In the genomic region with DNA sequence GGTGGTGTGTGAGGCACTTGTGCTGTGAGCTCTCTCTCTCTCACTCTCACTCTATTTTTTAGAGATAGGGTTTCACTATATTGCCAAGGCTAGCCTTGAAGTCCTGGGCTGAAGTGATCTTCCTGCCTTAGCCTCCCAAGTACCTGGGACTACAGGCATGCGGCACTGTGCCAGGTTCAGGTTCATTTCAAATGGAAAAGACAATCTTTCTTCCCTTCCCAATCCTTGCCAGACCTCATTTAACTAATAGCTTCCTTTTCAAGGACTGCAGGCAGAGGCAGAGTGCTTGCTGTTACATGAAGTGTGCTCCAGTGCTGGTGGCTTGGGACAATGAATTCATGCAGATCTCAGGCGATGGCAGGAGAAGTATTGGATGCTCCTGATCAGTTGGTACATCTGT, we compare ENCODE assay signal across 22 cellular contexts.
DNase-seq lines count a peak whose midpoint lies in the region; ATAC-seq and TF ChIP-seq lines count a peak whose summit lies in the region.
"Had no signal": no experiment of that assay in that cellular context is flagged by ENCODE, and none has a peak within 500 bp of the region (broad histone marks: within the 10 kb centered on the region; RNA-seq: fewer than 3 reads in every experiment).

No MANE protein-coding gene starts in this region.

- no peaks in the 10 kb centered on the region for H3K27me3 ChIP-seq in CD8-positive, alpha-beta memory T cell (ENCODE audit: insufficient read depth, low read length, poor library complexity, severe bottlenecking)
- H3K27me3 ChIP-seq: brain microvascular endothelial cell, heart left ventricle, testis had no signal

- H3K36me3 ChIP-seq in CD8-positive, alpha-beta memory T cell (ENCODE audit: insufficient read depth, low read length) = no peaks in the 10 kb centered on the region
- H3K36me3 ChIP-seq: brain microvascular endothelial cell, heart left ventricle had no signal

- H3K9me3 Mint-ChIP-seq in endothelial cell (ENCODE audit: unreplicated experiment) (no peaks in the 10 kb centered on the region), nephron (no peaks in the 10 kb centered on the region)
- H3K9me3 Mint-ChIP-seq in CD8-positive, alpha-beta memory T cell = no peaks in the 10 kb centered on the region
- H3K9me3 Mint-ChIP-seq: IgD-negative memory B cell; stimulated activated effector memory CD8-positive, alpha-beta T cell treated with anti-CD3 and anti-CD28 coated beads, Interleukin-12 subunit alpha, Interleukin-12 subunit beta, amount 100 ng/mL, for 72 hours had no signal

- POLR2A ChIA-PET in CD8-positive, alpha-beta memory T cell (lab: Charles Lee) = interaction anchor here (1.0 kb wide), 1 partner anchor 36 kb away, joined by 3 read pairs; no protein-coding TSS in a partner anchor

- DNase-seq in DMS79 treated with DMSO at 0.1 percent for 48 hours (lab: John Stamatoyannopoulos, UW) (peak; percentile 96), NCI-H187 (lab: John Stamatoyannopoulos, UW) (peak; percentile 51 to 81), endothelial cell (ENCODE audit: low spot score) (no peak), NCI-H1092 treated with DMSO at 0.1 percent for 48 hours (lab: John Stamatoyannopoulos, UW) (no peak), H4 (ENCODE audit: low spot score) (no peak)
- no peak for DNase-seq in CD8-positive, alpha-beta memory T cell
- DNase-seq: activated CD4-positive, alpha-beta T cell treated with anti-CD3 and anti-CD28 coated beads for 4 hours; activated effector memory CD4-positive, alpha-beta T cell treated with Interleukin-2 at 50 U/mL for 16 hours; brain microvascular endothelial cell; heart left ventricle; NCI-H1930; NCI-H526 treated with DMSO at 0.1 percent for 48 hours; OCI-M1; posterior cingulate gyrus; Right ventricle myocardium superior; testis had no signal

- H3K27ac Mint-ChIP-seq in endothelial cell (ENCODE audit: unreplicated experiment) (peak overlapping the region; percentile 10), nephron (peak overlapping the region; percentile 43 to 73 (median 46))
- peak overlapping the region in 1 of 8 donors; percentile 26 for H3K27ac Mint-ChIP-seq in CD8-positive, alpha-beta memory T cell
- H3K27ac Mint-ChIP-seq: stimulated activated effector memory CD8-positive, alpha-beta T cell treated with anti-CD3 and anti-CD28 coated beads, Interleukin-12 subunit alpha, Interleukin-12 subunit beta, amount 100 ng/mL, for 72 hours had no signal

- H3K4me3 Mint-ChIP-seq in endothelial cell (ENCODE audit: unreplicated experiment) (no peak overlapping the region), nephron (no peak overlapping the region)
- H3K4me3 Mint-ChIP-seq in CD8-positive, alpha-beta memory T cell = no peak overlapping the region
- H3K4me3 Mint-ChIP-seq: IgD-negative memory B cell; stimulated activated effector memory CD8-positive, alpha-beta T cell treated with anti-CD3 and anti-CD28 coated beads, Interleukin-12 subunit alpha, Interleukin-12 subunit beta, amount 100 ng/mL, for 72 hours had no signal

- no peak for TF ChIP-seq CTCF in endothelial cell (IDR thresholded peaks at IDR 0.05; ENCODE audit: unreplicated experiment)
- no peak for TF ChIP-seq CTCF in nephron (IDR thresholded peaks at IDR 0.05; ENCODE audit: unreplicated experiment in 3 of 3)

- peaks cover 1% of the 10 kb centered on the region for H3K27me3 Mint-ChIP-seq in endothelial cell (ENCODE audit: unreplicated experiment)
- no peaks in the 10 kb centered on the region for H3K27me3 Mint-ChIP-seq in nephron (ENCODE audit: low read depth)
- peaks cover 0 to 3% of the 10 kb centered on the region in 2 donors for H3K27me3 Mint-ChIP-seq in CD8-positive, alpha-beta memory T cell

- H3K36me3 Mint-ChIP-seq in endothelial cell (ENCODE audit: low read depth, unreplicated experiment) = no peaks in the 10 kb centered on the region
- no peaks in the 10 kb centered on the region for H3K36me3 Mint-ChIP-seq in nephron (ENCODE audit: low read depth)
- H3K36me3 Mint-ChIP-seq in CD8-positive, alpha-beta memory T cell = peaks cover 0 to 2% (median 0%) of the 10 kb centered on the region in 3 donors
- H3K36me3 Mint-ChIP-seq: stimulated activated effector memory CD8-positive, alpha-beta T cell treated with anti-CD3 and anti-CD28 coated beads, Interleukin-12 subunit alpha, Interleukin-12 subunit beta, amount 100 ng/mL, for 72 hours had no signal

- no peaks in the 10 kb centered on the region for H3K4me1 ChIP-seq in CD8-positive, alpha-beta memory T cell (ENCODE audit: insufficient read depth, low read length)
- H3K4me1 ChIP-seq: heart left ventricle had no signal

- no peak overlapping the region for H3K4me3 ChIP-seq in CD8-positive, alpha-beta memory T cell (ENCODE audit: low read length)
- H3K4me3 ChIP-seq: coronary artery, heart left ventricle, testis had no signal

- ATAC-seq in GM21423 (IDR thresholded peaks at IDR 0.05; ENCODE audit: unreplicated experiment) = no peak
- ATAC-seq: heart left ventricle; stimulated activated effector memory CD8-positive, alpha-beta T cell treated with anti-CD3 and anti-CD28 coated beads, Interleukin-12 subunit alpha, Interleukin-12 subunit beta, amount 100 ng/mL, for 72 hours had no signal

- H3K4me1 Mint-ChIP-seq in endothelial cell (ENCODE audit: unreplicated experiment) (peaks cover 30% of the 10 kb centered on the region), nephron (peaks cover 31% of the 10 kb centered on the region)
- no peaks in the 10 kb centered on the region for H3K4me1 Mint-ChIP-seq in CD8-positive, alpha-beta memory T cell

- H3K27ac ChIP-seq in CD8-positive, alpha-beta memory T cell (ENCODE audit: low read depth, low read length) = no peak overlapping the region
- H3K27ac ChIP-seq: brain microvascular endothelial cell, C4-2B, coronary artery, heart left ventricle, testis had no signal

- CTCF ChIA-PET in CD8-positive, alpha-beta memory T cell (lab: Charles Lee) = no interaction called here

- H3K9me3 ChIP-seq in CD8-positive, alpha-beta memory T cell (ENCODE audit: low read length) = no peaks in the 10 kb centered on the region
- H3K9me3 ChIP-seq: heart left ventricle, testis had no signal

Comparison
In these comparisons a context has a peak if more than half of its experiments do, and no peak if none do; other contexts are left out.
1. DNase-seq: peak in DMS79 treated with DMSO at 0.1 percent for 48 hours (single experiment) and NCI-H187 (2 of 2); none in endothelial cell (single experiment), CD8-positive, alpha-beta memory T cell (0 of 5), NCI-H1092 treated with DMSO at 0.1 percent for 48 hours (single experiment) and H4 (single experiment).